ENCODE assay signal across 1 cellular context in the genomic region with DNA sequence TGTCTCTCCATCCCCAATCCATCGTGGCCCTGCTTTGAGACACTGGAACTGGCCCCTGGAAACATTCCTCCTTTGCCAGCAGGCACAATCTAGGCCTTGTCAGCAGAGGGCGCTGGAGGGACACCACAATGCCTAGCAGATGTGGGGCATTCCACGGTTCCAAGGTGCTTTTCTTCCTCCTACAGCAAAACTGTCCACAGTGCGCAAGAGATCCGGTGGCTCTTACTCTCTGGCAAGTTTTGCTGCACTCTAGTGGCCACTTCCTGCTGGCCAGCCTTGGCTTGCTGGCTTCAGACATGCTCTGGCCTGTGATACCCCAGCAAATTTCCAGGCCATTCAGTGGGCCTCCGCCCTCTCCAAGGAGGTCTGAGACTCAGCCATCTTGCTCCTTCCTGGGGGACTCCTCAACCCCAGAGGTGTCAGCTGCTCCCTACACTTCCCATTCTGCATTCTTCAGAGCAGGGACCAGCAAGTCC.
TF ChIP-seq lines count a peak whose summit lies in the region.

No MANE protein-coding gene starts in this region.

TF ChIP-seq in HepG2, 621 proteins besides CTCF, POLR2A, EP300 and RAD21 (continued from another document and continues in another):
- no peak for TF ChIP-seq ZFP90 (CRISPR knock-in tag; IDR thresholded peaks at IDR 0.05; ENCODE audit: borderline replicate concordance)
- no peak for TF ChIP-seq RXRA (CRISPR knock-in tag; IDR thresholded peaks at IDR 0.05)
- no peak for TF ChIP-seq TRIM24 (CRISPR knock-in tag; IDR thresholded peaks at IDR 0.05)
- peak; percentile 68; the same call in 1 of the 2 replicates for TF ChIP-seq ZNF782 (CRISPR knock-in tag; IDR thresholded peaks at IDR 0.05; ENCODE audit: borderline replicate concordance)
- no peak for TF ChIP-seq HNRNPH1 (optimal IDR thresholded peaks at IDR 0.05; ENCODE audit: low read depth, low read length)
- TF ChIP-seq ZNF772 (CRISPR knock-in tag; IDR thresholded peaks at IDR 0.05), result no peak
- no peak for TF ChIP-seq ZNF180 (CRISPR knock-in tag; IDR thresholded peaks at IDR 0.05; ENCODE audit: borderline replicate concordance, low read depth)
- TF ChIP-seq HMG20B (CRISPR knock-in tag; conservative IDR thresholded peaks at IDR 0.05), result no peak
- TF ChIP-seq, protein P1, sequence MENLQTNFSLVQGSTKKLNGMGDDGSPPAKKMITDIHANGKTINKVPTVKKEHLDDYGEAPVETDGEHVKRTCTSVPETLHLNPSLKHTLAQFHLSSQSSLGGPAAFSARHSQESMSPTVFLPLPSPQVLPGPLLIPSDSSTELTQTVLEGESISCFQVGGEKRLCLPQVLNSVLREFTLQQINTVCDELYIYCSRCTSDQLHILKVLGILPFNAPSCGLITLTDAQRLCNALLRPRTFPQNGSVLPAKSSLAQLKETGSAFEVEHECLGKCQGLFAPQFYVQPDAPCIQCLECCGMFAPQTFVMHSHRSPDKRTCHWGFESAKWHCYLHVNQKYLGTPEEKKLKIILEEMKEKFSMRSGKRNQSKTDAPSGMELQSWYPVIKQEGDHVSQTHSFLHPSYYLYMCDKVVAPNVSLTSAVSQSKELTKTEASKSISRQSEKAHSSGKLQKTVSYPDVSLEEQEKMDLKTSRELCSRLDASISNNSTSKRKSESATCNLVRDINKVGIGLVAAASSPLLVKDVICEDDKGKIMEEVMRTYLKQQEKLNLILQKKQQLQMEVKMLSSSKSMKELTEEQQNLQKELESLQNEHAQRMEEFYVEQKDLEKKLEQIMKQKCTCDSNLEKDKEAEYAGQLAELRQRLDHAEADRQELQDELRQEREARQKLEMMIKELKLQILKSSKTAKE (CRISPR knock-in tag; IDR thresholded peaks at IDR 0.05; ENCODE audit: borderline replicate concordance), result no peak
- no peak for TF ChIP-seq ZNF775 (CRISPR knock-in tag; IDR thresholded peaks at IDR 0.05; ENCODE audit: borderline replicate concordance)
- TF ChIP-seq MYC (CRISPR knock-in tag; IDR thresholded peaks at IDR 0.05; ENCODE audit: borderline replicate concordance), result peak; percentile 31; the same call in 1 of the 2 replicates
- TF ChIP-seq NR2F1 (CRISPR knock-in tag; IDR thresholded peaks at IDR 0.05), result 0 out of 4 replicates have a peak, but pooled peaks of 1 of the 2 experiments have one; percentile 32
- no peak for TF ChIP-seq NFE2 (CRISPR knock-in tag; IDR thresholded peaks at IDR 0.05)
- TF ChIP-seq, protein P2, sequence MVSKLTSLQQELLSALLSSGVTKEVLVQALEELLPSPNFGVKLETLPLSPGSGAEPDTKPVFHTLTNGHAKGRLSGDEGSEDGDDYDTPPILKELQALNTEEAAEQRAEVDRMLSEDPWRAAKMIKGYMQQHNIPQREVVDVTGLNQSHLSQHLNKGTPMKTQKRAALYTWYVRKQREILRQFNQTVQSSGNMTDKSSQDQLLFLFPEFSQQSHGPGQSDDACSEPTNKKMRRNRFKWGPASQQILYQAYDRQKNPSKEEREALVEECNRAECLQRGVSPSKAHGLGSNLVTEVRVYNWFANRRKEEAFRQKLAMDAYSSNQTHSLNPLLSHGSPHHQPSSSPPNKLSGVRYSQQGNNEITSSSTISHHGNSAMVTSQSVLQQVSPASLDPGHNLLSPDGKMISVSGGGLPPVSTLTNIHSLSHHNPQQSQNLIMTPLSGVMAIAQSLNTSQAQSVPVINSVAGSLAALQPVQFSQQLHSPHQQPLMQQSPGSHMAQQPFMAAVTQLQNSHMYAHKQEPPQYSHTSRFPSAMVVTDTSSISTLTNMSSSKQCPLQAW (CRISPR knock-in tag; IDR thresholded peaks at IDR 0.05), result peak; percentile 84
- TF ChIP-seq, protein P3, sequence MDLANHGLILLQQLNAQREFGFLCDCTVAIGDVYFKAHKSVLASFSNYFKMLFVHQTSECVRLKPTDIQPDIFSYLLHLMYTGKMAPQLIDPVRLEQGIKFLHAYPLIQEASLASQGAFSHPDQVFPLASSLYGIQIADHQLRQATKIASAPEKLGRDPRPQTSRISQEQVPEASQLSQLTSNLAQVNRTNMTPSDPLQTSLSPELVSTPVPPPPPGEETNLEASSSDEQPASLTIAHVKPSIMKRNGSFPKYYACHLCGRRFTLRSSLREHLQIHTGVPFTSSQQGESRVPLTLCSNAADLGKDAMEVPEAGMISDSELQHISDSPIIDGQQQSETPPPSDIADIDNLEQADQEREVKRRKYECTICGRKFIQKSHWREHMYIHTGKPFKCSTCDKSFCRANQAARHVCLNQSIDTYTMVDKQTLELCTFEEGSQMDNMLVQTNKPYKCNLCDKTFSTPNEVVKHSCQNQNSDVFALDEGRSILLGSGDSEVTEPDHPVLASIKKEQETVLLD (CRISPR knock-in tag; IDR thresholded peaks at IDR 0.05; ENCODE audit: low read depth), result no peak
- TF ChIP-seq, protein P4, sequence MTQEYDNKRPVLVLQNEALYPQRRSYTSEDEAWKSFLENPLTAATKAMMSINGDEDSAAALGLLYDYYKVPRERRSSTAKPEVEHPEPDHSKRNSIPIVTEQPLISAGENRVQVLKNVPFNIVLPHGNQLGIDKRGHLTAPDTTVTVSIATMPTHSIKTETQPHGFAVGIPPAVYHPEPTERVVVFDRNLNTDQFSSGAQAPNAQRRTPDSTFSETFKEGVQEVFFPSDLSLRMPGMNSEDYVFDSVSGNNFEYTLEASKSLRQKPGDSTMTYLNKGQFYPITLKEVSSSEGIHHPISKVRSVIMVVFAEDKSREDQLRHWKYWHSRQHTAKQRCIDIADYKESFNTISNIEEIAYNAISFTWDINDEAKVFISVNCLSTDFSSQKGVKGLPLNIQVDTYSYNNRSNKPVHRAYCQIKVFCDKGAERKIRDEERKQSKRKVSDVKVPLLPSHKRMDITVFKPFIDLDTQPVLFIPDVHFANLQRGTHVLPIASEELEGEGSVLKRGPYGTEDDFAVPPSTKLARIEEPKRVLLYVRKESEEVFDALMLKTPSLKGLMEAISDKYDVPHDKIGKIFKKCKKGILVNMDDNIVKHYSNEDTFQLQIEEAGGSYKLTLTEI (CRISPR knock-in tag; conservative IDR thresholded peaks at IDR 0.05), result no peak
- TF ChIP-seq ATF7-NPFF (CRISPR knock-in tag; IDR thresholded peaks at IDR 0.05; ENCODE audit: low read depth), result no peak
- TF ChIP-seq RAD51 (IDR thresholded peaks at IDR 0.05; ENCODE audit: borderline replicate concordance), result no peak
- TF ChIP-seq, protein P5, sequence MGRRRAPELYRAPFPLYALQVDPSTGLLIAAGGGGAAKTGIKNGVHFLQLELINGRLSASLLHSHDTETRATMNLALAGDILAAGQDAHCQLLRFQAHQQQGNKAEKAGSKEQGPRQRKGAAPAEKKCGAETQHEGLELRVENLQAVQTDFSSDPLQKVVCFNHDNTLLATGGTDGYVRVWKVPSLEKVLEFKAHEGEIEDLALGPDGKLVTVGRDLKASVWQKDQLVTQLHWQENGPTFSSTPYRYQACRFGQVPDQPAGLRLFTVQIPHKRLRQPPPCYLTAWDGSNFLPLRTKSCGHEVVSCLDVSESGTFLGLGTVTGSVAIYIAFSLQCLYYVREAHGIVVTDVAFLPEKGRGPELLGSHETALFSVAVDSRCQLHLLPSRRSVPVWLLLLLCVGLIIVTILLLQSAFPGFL (CRISPR knock-in tag; IDR thresholded peaks at IDR 0.05), result no peak
- TF ChIP-seq, protein P6, sequence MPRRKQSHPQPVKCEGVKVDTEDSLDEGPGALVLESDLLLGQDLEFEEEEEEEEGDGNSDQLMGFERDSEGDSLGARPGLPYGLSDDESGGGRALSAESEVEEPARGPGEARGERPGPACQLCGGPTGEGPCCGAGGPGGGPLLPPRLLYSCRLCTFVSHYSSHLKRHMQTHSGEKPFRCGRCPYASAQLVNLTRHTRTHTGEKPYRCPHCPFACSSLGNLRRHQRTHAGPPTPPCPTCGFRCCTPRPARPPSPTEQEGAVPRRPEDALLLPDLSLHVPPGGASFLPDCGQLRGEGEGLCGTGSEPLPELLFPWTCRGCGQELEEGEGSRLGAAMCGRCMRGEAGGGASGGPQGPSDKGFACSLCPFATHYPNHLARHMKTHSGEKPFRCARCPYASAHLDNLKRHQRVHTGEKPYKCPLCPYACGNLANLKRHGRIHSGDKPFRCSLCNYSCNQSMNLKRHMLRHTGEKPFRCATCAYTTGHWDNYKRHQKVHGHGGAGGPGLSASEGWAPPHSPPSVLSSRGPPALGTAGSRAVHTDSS (CRISPR knock-in tag; conservative IDR thresholded peaks at IDR 0.05), result no peak
- no peak for TF ChIP-seq KDM6A (CRISPR knock-in tag; IDR thresholded peaks at IDR 0.05; ENCODE audit: low read depth)
- TF ChIP-seq, protein P7, sequence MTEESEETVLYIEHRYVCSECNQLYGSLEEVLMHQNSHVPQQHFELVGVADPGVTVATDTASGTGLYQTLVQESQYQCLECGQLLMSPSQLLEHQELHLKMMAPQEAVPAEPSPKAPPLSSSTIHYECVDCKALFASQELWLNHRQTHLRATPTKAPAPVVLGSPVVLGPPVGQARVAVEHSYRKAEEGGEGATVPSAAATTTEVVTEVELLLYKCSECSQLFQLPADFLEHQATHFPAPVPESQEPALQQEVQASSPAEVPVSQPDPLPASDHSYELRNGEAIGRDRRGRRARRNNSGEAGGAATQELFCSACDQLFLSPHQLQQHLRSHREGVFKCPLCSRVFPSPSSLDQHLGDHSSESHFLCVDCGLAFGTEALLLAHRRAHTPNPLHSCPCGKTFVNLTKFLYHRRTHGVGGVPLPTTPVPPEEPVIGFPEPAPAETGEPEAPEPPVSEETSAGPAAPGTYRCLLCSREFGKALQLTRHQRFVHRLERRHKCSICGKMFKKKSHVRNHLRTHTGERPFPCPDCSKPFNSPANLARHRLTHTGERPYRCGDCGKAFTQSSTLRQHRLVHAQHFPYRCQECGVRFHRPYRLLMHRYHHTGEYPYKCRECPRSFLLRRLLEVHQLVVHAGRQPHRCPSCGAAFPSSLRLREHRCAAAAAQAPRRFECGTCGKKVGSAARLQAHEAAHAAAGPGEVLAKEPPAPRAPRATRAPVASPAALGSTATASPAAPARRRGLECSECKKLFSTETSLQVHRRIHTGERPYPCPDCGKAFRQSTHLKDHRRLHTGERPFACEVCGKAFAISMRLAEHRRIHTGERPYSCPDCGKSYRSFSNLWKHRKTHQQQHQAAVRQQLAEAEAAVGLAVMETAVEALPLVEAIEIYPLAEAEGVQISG (CRISPR knock-in tag; IDR thresholded peaks at IDR 0.05), result peak; percentile 78
- TF ChIP-seq ZNF451 (CRISPR knock-in tag; IDR thresholded peaks at IDR 0.05), result 0 out of 2 replicates have a peak, but pooled peaks have one; percentile 62
- TF ChIP-seq, protein P8, sequence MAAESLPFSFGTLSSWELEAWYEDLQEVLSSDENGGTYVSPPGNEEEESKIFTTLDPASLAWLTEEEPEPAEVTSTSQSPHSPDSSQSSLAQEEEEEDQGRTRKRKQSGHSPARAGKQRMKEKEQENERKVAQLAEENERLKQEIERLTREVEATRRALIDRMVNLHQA (CRISPR knock-in tag; IDR thresholded peaks at IDR 0.05), result no peak
- TF ChIP-seq, protein P9, sequence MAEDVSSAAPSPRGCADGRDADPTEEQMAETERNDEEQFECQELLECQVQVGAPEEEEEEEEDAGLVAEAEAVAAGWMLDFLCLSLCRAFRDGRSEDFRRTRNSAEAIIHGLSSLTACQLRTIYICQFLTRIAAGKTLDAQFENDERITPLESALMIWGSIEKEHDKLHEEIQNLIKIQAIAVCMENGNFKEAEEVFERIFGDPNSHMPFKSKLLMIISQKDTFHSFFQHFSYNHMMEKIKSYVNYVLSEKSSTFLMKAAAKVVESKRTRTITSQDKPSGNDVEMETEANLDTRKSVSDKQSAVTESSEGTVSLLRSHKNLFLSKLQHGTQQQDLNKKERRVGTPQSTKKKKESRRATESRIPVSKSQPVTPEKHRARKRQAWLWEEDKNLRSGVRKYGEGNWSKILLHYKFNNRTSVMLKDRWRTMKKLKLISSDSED (CRISPR knock-in tag; IDR thresholded peaks at IDR 0.05), result no peak
- TF ChIP-seq KLF16 (CRISPR knock-in tag; IDR thresholded peaks at IDR 0.05), result peak in 1 of 2 experiments; percentile 83; a peak in 1 of 4 replicates
- TF ChIP-seq ZNF10 (CRISPR knock-in tag; IDR thresholded peaks at IDR 0.05; ENCODE audit: borderline replicate concordance, low read depth), result no peak
- TF ChIP-seq HNRNPUL1 (IDR thresholded peaks at IDR 0.05; ENCODE audit: low read depth, low read length), result no peak
- TF ChIP-seq, protein P10, sequence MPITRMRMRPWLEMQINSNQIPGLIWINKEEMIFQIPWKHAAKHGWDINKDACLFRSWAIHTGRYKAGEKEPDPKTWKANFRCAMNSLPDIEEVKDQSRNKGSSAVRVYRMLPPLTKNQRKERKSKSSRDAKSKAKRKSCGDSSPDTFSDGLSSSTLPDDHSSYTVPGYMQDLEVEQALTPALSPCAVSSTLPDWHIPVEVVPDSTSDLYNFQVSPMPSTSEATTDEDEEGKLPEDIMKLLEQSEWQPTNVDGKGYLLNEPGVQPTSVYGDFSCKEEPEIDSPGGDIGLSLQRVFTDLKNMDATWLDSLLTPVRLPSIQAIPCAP (CRISPR knock-in tag; IDR thresholded peaks at IDR 0.05; ENCODE audit: low read depth), result no peak
